In genomic region chr3:48431224-48432029, GRCh38 we compare ENCODE assay signal across 10 cellular contexts. TPM values are rescaled to one million over a fixed set of nuclear protein-coding genes. Genes with fewer than 3 reads are reported as not detected.
DNase-seq lines count a peak whose midpoint lies in the region; ATAC-seq, FAIRE-seq and TF ChIP-seq lines count a peak whose summit lies in the region.
"Had no signal": no experiment of that assay in that cellular context is flagged by ENCODE, and none has a peak within 500 bp of the region (broad histone marks: within the 10 kb centered on the region; RNA-seq: fewer than 3 reads in every experiment).

No MANE protein-coding gene starts in this region.

- CTCF ChIA-PET in activated CD4-positive, alpha-beta T cell treated with anti-CD3 and anti-CD28 coated beads, Interleukin-2, amount 10 ng/mL, durations not matched to agents 7 days and 5 days (lab: Charles Lee), result interaction anchor here (0.5 to 5.5 kb wide), 4 partner anchors 9 to 188 kb away, joined by 3 to 76 read pairs (median 4); partner anchors contain the start of genes ATRIP, CCDC51 and TMA7
- CTCF ChIA-PET in MCF 10A (lab: Yijun Ruan, JAX), result interaction anchor here (0.5 to 10.7 kb wide), 7 partner anchors 19 to 1517 kb away, joined by 3 to 647 read pairs (median 31); no protein-coding TSS in a partner anchor

- no peak overlapping the region for H3K23ac ChIP-seq in mesenchymal stem cell (ENCODE audit: low read length in 2 of 2)

- peaks cover 25% of the 10 kb centered on the region for H3K79me1 ChIP-seq in mesenchymal stem cell (replicated peaks; ENCODE audit: low read length, poor library complexity, severe bottlenecking)

- DNase-seq in activated CD4-positive, alpha-beta T cell treated with anti-CD3 and anti-CD28 coated beads, Interleukin-2, amount 10 ng/mL, durations not matched to agents 7 days and 5 days, result no peak
- DNase-seq in activated CD4-positive, alpha-beta T cell treated with anti-CD3 and anti-CD28 coated beads, Interleukin-2, amount 50 U/mL, for 48 hours, result no peak
- DNase-seq in MCF 10A (ENCODE audit: unreplicated experiment) (no peak), mesenchymal stem cell (no peak), thoracic aorta (ENCODE audit: low spot score) (no peak), RCC 7860 (ENCODE audit: low spot score) (no peak)
- DNase-seq: activated effector memory CD4-positive, alpha-beta T cell treated with Interleukin-2 at 50 U/mL for 16 hours; T-helper 9 cell had no signal

- H2BK15ac ChIP-seq in mesenchymal stem cell (ENCODE audit: low read depth, poor library complexity, severe bottlenecking), result no peak overlapping the region

- H2BK120ac ChIP-seq in mesenchymal stem cell (ENCODE audit: low read depth, low read length), result no peak overlapping the region

- WGBS in mesenchymal stem cell, result 95% methylated on average over 8 of the region's 8 CpGs

- H3K14ac ChIP-seq in mesenchymal stem cell (ENCODE audit: low read length in 2 of 2), result no peak overlapping the region

- H3K27me3 ChIP-seq in mesenchymal stem cell (ENCODE audit: control insufficient read depth in 1 of 2, insufficient read depth in 1 of 2, low read length in 2 of 2) (no peaks in the 10 kb centered on the region), thoracic aorta (replicated peaks; ENCODE audit: insufficient read depth) (no peaks in the 10 kb centered on the region)

- H4K91ac ChIP-seq in mesenchymal stem cell (ENCODE audit: low read length), result no peak overlapping the region

- H3K4me1 Mint-ChIP-seq in activated CD4-positive, alpha-beta T cell treated with anti-CD3 and anti-CD28 coated beads, Interleukin-2, amount 10 ng/mL, durations not matched to agents 7 days and 5 days, result peaks cover 19% of the 10 kb centered on the region
- H3K4me1 Mint-ChIP-seq in MCF 10A (ENCODE audit: insufficient read depth, unreplicated experiment), result peaks cover 59% of the 10 kb centered on the region

- H3K18ac ChIP-seq in mesenchymal stem cell (ENCODE audit: low read depth in 1 of 2, low read length in 2 of 2), result no peak overlapping the region

- no peak overlapping the region for H3K4ac ChIP-seq in mesenchymal stem cell (ENCODE audit: low read depth in 1 of 2, low read length in 2 of 2)

- peaks cover 24 to 29% of the 10 kb centered on the region in 2 experiments for H3K36me3 ChIP-seq in mesenchymal stem cell (ENCODE audit: control insufficient read depth in 1 of 2, insufficient read depth in 2 of 2, low read depth in 1 of 2, low read length in 2 of 2)
- H3K36me3 ChIP-seq in thoracic aorta, result no peaks in the 10 kb centered on the region

- no peak for TF ChIP-seq CTCF in MCF 10A (IDR thresholded peaks at IDR 0.05; ENCODE audit: unreplicated experiment)
- TF ChIP-seq CTCF in thoracic aorta (IDR thresholded peaks at IDR 0.05), result no peak

- H3K9me3 Mint-ChIP-seq in activated CD4-positive, alpha-beta T cell treated with anti-CD3 and anti-CD28 coated beads, Interleukin-2, amount 10 ng/mL, durations not matched to agents 7 days and 5 days, result no peaks in the 10 kb centered on the region
- no peaks in the 10 kb centered on the region for H3K9me3 Mint-ChIP-seq in MCF 10A (ENCODE audit: unreplicated experiment)

- peaks cover 48% of the 10 kb centered on the region for H3K4me1 ChIP-seq in mesenchymal stem cell (ENCODE audit: control insufficient read depth, insufficient read depth, low read depth, low read length)
- H3K4me1 ChIP-seq in thoracic aorta (ENCODE audit: control insufficient read depth in 1 of 2, low read depth in 2 of 2), result peaks cover 21 to 33% of the 10 kb centered on the region in 2 donors

- BruUV-seq in MCF 10A (replicated peaks; lab: Mats Ljungman, UMichigan), result no TSS peak

- intact Hi-C loops in MCF 10A (cut with micrococcal nuclease), result no loop called here

- H3K27ac Mint-ChIP-seq in activated CD4-positive, alpha-beta T cell treated with anti-CD3 and anti-CD28 coated beads, Interleukin-2, amount 10 ng/mL, durations not matched to agents 7 days and 5 days, result peak overlapping the region; percentile 62
- H3K27ac Mint-ChIP-seq in MCF 10A (ENCODE audit: low read depth, unreplicated experiment), result peak overlapping the region; percentile 98

- H3K4me3 Mint-ChIP-seq in activated CD4-positive, alpha-beta T cell treated with anti-CD3 and anti-CD28 coated beads, Interleukin-2, amount 10 ng/mL, durations not matched to agents 7 days and 5 days, result peak overlapping the region; percentile 69
- peak overlapping the region; percentile 99 for H3K4me3 Mint-ChIP-seq in MCF 10A (ENCODE audit: unreplicated experiment)

- no peak overlapping the region for H3K27ac ChIP-seq in mesenchymal stem cell (ENCODE audit: low read length, poor library complexity, severe bottlenecking)
- H3K27ac ChIP-seq in thoracic aorta, result peak overlapping the region; percentile 93 to 96

- no peak overlapping the region for H2BK5ac ChIP-seq in mesenchymal stem cell (ENCODE audit: low read depth, low read length, poor library complexity, severe bottlenecking)

- no peak overlapping the region for H2BK12ac ChIP-seq in mesenchymal stem cell (ENCODE audit: low read length in 2 of 2)

- H3K36me3 Mint-ChIP-seq in activated CD4-positive, alpha-beta T cell treated with anti-CD3 and anti-CD28 coated beads, Interleukin-2, amount 10 ng/mL, durations not matched to agents 7 days and 5 days (ENCODE audit: low read depth), result peaks cover 19% of the 10 kb centered on the region
- H3K36me3 Mint-ChIP-seq in MCF 10A (ENCODE audit: insufficient read depth, unreplicated experiment), result peaks cover 37% of the 10 kb centered on the region

- H3K4me3 ChIP-seq in mesenchymal stem cell (ENCODE audit: insufficient read depth in 1 of 2, low read depth in 1 of 2, low read length in 2 of 2) (no peak overlapping the region), thoracic aorta (no peak overlapping the region)

- peak overlapping the region; percentile 17 for H3K9ac ChIP-seq in mesenchymal stem cell (ENCODE audit: low read length)

- no peaks in the 10 kb centered on the region for H3K9me3 ChIP-seq in mesenchymal stem cell (ENCODE audit: control insufficient read depth, low read length)
- H3K9me3 ChIP-seq in thoracic aorta, result no peaks in the 10 kb centered on the region

- POLR2A ChIA-PET in activated CD4-positive, alpha-beta T cell treated with anti-CD3 and anti-CD28 coated beads, Interleukin-2, amount 10 ng/mL, durations not matched to agents 7 days and 5 days (lab: Charles Lee), result no interaction called here
- POLR2A ChIA-PET in MCF 10A (lab: Yijun Ruan, JAX), result interaction anchor here (0.5 to 20.2 kb wide), 15 partner anchors 8 to 237 kb away, joined by 3 to 749 read pairs (median 10); partner anchors contain the start of genes ATRIP, CCDC51, NME6 and TMA7

- no peak overlapping the region for H3K4me2 ChIP-seq in mesenchymal stem cell (ENCODE audit: low read length, poor library complexity, severe bottlenecking)

- no peak overlapping the region for H2AFZ ChIP-seq in mesenchymal stem cell (ENCODE audit: low read depth, low read length)

- FAIRE-seq in RCC 7860 (lab: Jason Lieb, UNC), result no peak

- H3K27me3 Mint-ChIP-seq in activated CD4-positive, alpha-beta T cell treated with anti-CD3 and anti-CD28 coated beads, Interleukin-2, amount 10 ng/mL, durations not matched to agents 7 days and 5 days, result peaks cover 20% of the 10 kb centered on the region
- no peaks in the 10 kb centered on the region for H3K27me3 Mint-ChIP-seq in MCF 10A (ENCODE audit: insufficient read depth, unreplicated experiment)

- no peak overlapping the region for H4K8ac ChIP-seq in mesenchymal stem cell (ENCODE audit: low read length)

- peak overlapping the region; percentile 20 for H2AK5ac ChIP-seq in mesenchymal stem cell (ENCODE audit: low read length, severe bottlenecking)

- ATAC-seq in thoracic aorta (ENCODE audit: insufficient number of reproducible peaks, low FRiP score, low read depth) (no peak), GM19351 (IDR thresholded peaks at IDR 0.05; ENCODE audit: unreplicated experiment) (no peak), GM19328 (IDR thresholded peaks at IDR 0.05; ENCODE audit: unreplicated experiment) (no peak)

RNA-seq across cellular contexts. Expression of gene PLXNB1, which starts 1.5 kb away (rescaled TPM):
- total RNA-seq in activated CD4-positive, alpha-beta T cell treated with anti-CD3 and anti-CD28 coated beads, Interleukin-2, amount 10 ng/mL, durations not matched to agents 7 days and 5 days, result 1 to 10 TPM; 2.3 to 2.5 TPM
- total RNA-seq in MCF 10A (2022) (90.0 and 101 TPM in 2 replicates), thoracic aorta (100 to 1,000 TPM; 177 to 210 TPM)
- 15.6 TPM for polyA plus RNA-seq in mesenchymal stem cell (2013, experiment 1 of 2)
- polyA plus RNA-seq in mesenchymal stem cell (2013, experiment 2 of 2), result 12.6 TPM

RNA-seq across cellular contexts. Expression of gene CCDC51, which starts 8.5 kb away (rescaled TPM):
- total RNA-seq in activated CD4-positive, alpha-beta T cell treated with anti-CD3 and anti-CD28 coated beads, Interleukin-2, amount 10 ng/mL, durations not matched to agents 7 days and 5 days, result 10 to 100 TPM; 11.6 to 15.1 TPM
- total RNA-seq in MCF 10A (2022), result 31.9 and 32.5 TPM in 2 replicates
- polyA plus RNA-seq in mesenchymal stem cell (2013, experiment 1 of 2), result 11.4 TPM
- 11.7 TPM for polyA plus RNA-seq in mesenchymal stem cell (2013, experiment 2 of 2)
- total RNA-seq in thoracic aorta, result 10 to 100 TPM in 1 of 2 donors, 1 to 10 TPM in 1; 5.9 to 15.2 TPM

RNA-seq across cellular contexts. Expression of gene TMA7, which starts 8.6 kb away (rescaled TPM):
- 100 to 1,000 TPM; 285 to 290 TPM for total RNA-seq in activated CD4-positive, alpha-beta T cell treated with anti-CD3 and anti-CD28 coated beads, Interleukin-2, amount 10 ng/mL, durations not matched to agents 7 days and 5 days
- total RNA-seq in MCF 10A (2022) (356 and 372 TPM in 2 replicates), thoracic aorta (100 to 1,000 TPM; 112 to 164 TPM)
- polyA plus RNA-seq in mesenchymal stem cell (2013, experiment 1 of 2), result 723 TPM
- 747 TPM for polyA plus RNA-seq in mesenchymal stem cell (2013, experiment 2 of 2)

RNA-seq across cellular contexts. Expression of gene ATRIP, which starts 15.1 kb away (rescaled TPM):
- 10 to 100 TPM; 17.4 to 19.4 TPM for total RNA-seq in activated CD4-positive, alpha-beta T cell treated with anti-CD3 and anti-CD28 coated beads, Interleukin-2, amount 10 ng/mL, durations not matched to agents 7 days and 5 days
- total RNA-seq in MCF 10A (2022) (8.6 and 9.1 TPM in 2 replicates), thoracic aorta (1 to 10 TPM; 4.0 to 8.3 TPM)
- polyA plus RNA-seq in mesenchymal stem cell (2013, experiment 1 of 2), result 4.5 TPM
- 4.8 TPM for polyA plus RNA-seq in mesenchymal stem cell (2013, experiment 2 of 2)

RNA-seq across cellular contexts. Expression of gene FBXW12, which starts 59.4 kb away (rescaled TPM):
- total RNA-seq in activated CD4-positive, alpha-beta T cell treated with anti-CD3 and anti-CD28 coated beads, Interleukin-2, amount 10 ng/mL, durations not matched to agents 7 days and 5 days, result not detected
- not detected in 2 replicates for total RNA-seq in MCF 10A (2022)
- polyA plus RNA-seq in mesenchymal stem cell (2013, experiment 1 of 2), result 0.03 TPM
- polyA plus RNA-seq in mesenchymal stem cell (2013, experiment 2 of 2), result not detected
- not detected for total RNA-seq in thoracic aorta

Comparison
In these comparisons a context has a peak if more than half of its experiments do, and no peak if none do; other contexts are left out.
1. RNA of gene PLXNB1, which starts 1.5 kb away (total RNA-seq): 177 to 210 TPM in thoracic aorta and 90.0 to 101 TPM in MCF 10A; 2.3 to 2.5 TPM in activated CD4-positive, alpha-beta T cell treated with anti-CD3 and anti-CD28 coated beads, Interleukin-2, amount 10 ng/mL, durations not matched to agents 7 days and 5 days; every median in the first group is over 10 times any median in the second.